In the genomic region with DNA sequence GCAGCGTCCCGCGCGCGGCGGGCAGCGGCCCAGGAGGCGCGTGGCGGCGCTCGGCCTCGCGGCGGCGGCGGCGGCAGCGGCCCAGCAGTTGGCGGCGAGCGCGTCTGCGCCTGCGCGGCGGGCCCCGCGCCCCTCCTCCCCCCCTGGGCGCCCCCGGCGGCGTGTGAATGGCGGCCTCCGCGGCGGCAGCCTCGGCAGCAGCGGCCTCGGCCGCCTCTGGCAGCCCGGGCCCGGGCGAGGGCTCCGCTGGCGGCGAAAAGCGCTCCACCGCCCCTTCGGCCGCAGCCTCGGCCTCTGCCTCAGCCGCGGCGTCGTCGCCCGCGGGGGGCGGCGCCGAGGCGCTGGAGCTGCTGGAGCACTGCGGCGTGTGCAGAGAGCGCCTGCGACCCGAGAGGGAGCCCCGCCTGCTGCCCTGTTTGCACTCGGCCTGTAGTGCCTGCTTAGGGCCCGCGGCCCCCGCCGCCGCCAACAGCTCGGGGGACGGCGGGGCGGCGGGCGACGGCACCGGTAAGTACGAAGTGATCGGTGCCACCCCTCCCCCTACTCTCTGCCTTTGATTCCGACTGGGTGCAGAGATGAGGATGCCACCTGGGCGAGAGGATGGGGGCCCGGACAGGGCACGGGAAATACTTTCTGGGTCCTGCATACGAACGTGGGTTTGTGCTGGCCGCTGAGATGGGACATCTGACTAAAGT, we compare ENCODE assay signal across 8 cellular contexts. TPM values are rescaled to one million over a fixed set of nuclear protein-coding genes. Genes with fewer than 3 reads are reported as not detected.
DNase-seq lines count a peak whose midpoint lies in the region; ATAC-seq and TF ChIP-seq lines count a peak whose summit lies in the region.

No MANE protein-coding gene starts in this region.

- POLR2A ChIA-PET in activated naive CD8-positive, alpha-beta T cell treated with anti-CD3 and anti-CD28 coated beads, Interleukin-2, amount 10 ng/mL, durations not matched to agents 7 days and 5 days (lab: Charles Lee), result interaction anchor here (0.6 to 4.1 kb wide), 15 partner anchors 9 to 181 kb away, joined by 3 to 72 read pairs (median 4); a partner anchor contains a TSS

- peaks cover 4% of the 10 kb centered on the region for H3K27me3 ChIP-seq in DND-41 (ENCODE audit: insufficient read depth, low read length, poor library complexity)
- H3K27me3 ChIP-seq in iPS DF 6.9 (ENCODE audit: control insufficient read depth, insufficient read depth, low read length), result no peaks in the 10 kb centered on the region; the same call in 1 of the 2 replicates

- H3K36me3 ChIP-seq in DND-41 (ENCODE audit: insufficient read depth, low read length) (peaks cover 51% of the 10 kb centered on the region), iPS DF 6.9 (ENCODE audit: control insufficient read depth, insufficient read depth, low read length) (peaks cover 35% of the 10 kb centered on the region)

- peak overlapping the region; percentile 93 to 100 for H3K4me3 ChIP-seq in DND-41 (ENCODE audit: low read depth in 1 of 2, low read length in 2 of 2)
- H3K4me3 ChIP-seq in Jurkat, Clone E6-1 (ENCODE audit: low read length), result peak overlapping the region; percentile 87
- H3K4me3 ChIP-seq in iPS DF 6.9 (ENCODE audit: low read length), result peak overlapping the region; percentile 93

- TF ChIP-seq CTCF in DND-41 (IDR thresholded peaks at IDR 0.05; ENCODE audit: borderline replicate concordance, extremely low read depth, low read length, poor library complexity, severe bottlenecking), result no peak

- peak overlapping the region; percentile 62; the same call in 1 of the 2 replicates for H2AFZ ChIP-seq in DND-41 (ENCODE audit: low read depth, low read length)

- peak overlapping the region; percentile 90 for H3K27ac Mint-ChIP-seq in activated naive CD8-positive, alpha-beta T cell treated with anti-CD3 and anti-CD28 coated beads, Interleukin-2, amount 10 ng/mL, durations not matched to agents 7 days and 5 days

- peaks cover 56% of the 10 kb centered on the region for H3K4me1 ChIP-seq in DND-41 (ENCODE audit: insufficient read depth, low read length)
- H3K4me1 ChIP-seq in iPS DF 6.9 (ENCODE audit: control insufficient read depth, insufficient read depth, low read length), result no peaks in the 10 kb centered on the region

- peaks cover 54% of the 10 kb centered on the region for H3K79me2 ChIP-seq in DND-41 (ENCODE audit: insufficient read depth, low read length)

- H3K9me3 ChIP-seq in DND-41 (ENCODE audit: insufficient read depth, low read length, severe bottlenecking), result no peaks in the 10 kb centered on the region
- no peaks in the 10 kb centered on the region for H3K9me3 ChIP-seq in iPS DF 6.9 (ENCODE audit: control insufficient read depth, insufficient read depth, low read length)

- peaks cover 28% of the 10 kb centered on the region for H3K4me1 Mint-ChIP-seq in activated naive CD8-positive, alpha-beta T cell treated with anti-CD3 and anti-CD28 coated beads, Interleukin-2, amount 10 ng/mL, durations not matched to agents 7 days and 5 days

- peak overlapping the region; percentile 98 for H3K4me3 Mint-ChIP-seq in activated naive CD8-positive, alpha-beta T cell treated with anti-CD3 and anti-CD28 coated beads, Interleukin-2, amount 10 ng/mL, durations not matched to agents 7 days and 5 days

- peak overlapping the region; percentile 84 for H3K4me2 ChIP-seq in DND-41 (ENCODE audit: insufficient read depth, low read length)

- H3K36me3 Mint-ChIP-seq in activated naive CD8-positive, alpha-beta T cell treated with anti-CD3 and anti-CD28 coated beads, Interleukin-2, amount 10 ng/mL, durations not matched to agents 7 days and 5 days, result peaks cover 27% of the 10 kb centered on the region

- peaks cover 52% of the 10 kb centered on the region for H4K20me1 ChIP-seq in DND-41 (ENCODE audit: insufficient read depth, low read length)

- ATAC-seq in DND-41 (ENCODE audit: insufficient read depth, low read depth), result peak; percentile 4; the same call in 2 of the 3 replicates
- ATAC-seq in GM21576 (IDR thresholded peaks at IDR 0.05; ENCODE audit: unreplicated experiment), result peak; percentile 37
- ATAC-seq in activated naive CD8-positive, alpha-beta T cell treated with anti-CD3 and anti-CD28 coated beads, Interleukin-2, amount 10 ng/mL, durations not matched to agents 7 days and 5 days (ENCODE audit: low read depth), result peak; percentile 43

- peak overlapping the region; percentile 98 for H3K9ac ChIP-seq in DND-41 (ENCODE audit: low read depth, low read length)

- peak; percentile 43 for DNase-seq in DND-41
- DNase-seq in Jurkat, Clone E6-1 (ENCODE audit: low read depth, low spot score), result no peak
- DNase-seq in activated naive CD8-positive, alpha-beta T cell treated with anti-CD3 and anti-CD28 coated beads, Interleukin-2, amount 10 ng/mL, durations not matched to agents 7 days and 5 days, result peak; percentile 91
- DNase-seq in iPS DF 6.9 (ENCODE audit: low read depth, low spot score), result no peak
- DNase-seq in stimulated activated CD4-positive, alpha-beta T cell treated with anti-CD3 and anti-CD28 coated beads, Interleukin-1b, Interleukin-23, amount 100 ng/mL, for 1 hour (ENCODE audit: low read depth in 2 of 2), result peak; percentile 54
- DNase-seq in NCI-H1048 (lab: John Stamatoyannopoulos, UW), result no peak
- DNase-seq in middle frontal gyrus (ENCODE audit: extremely low spot score, low spot score), result no peak

- peaks cover 14% of the 10 kb centered on the region for H3K27me3 Mint-ChIP-seq in activated naive CD8-positive, alpha-beta T cell treated with anti-CD3 and anti-CD28 coated beads, Interleukin-2, amount 10 ng/mL, durations not matched to agents 7 days and 5 days

- WGBS in iPS DF 6.9 (ENCODE audit: insufficient coverage, insufficient read length), result no CpG with 5 or more reads among the region's 92 CpGs

- H3K9me3 Mint-ChIP-seq in activated naive CD8-positive, alpha-beta T cell treated with anti-CD3 and anti-CD28 coated beads, Interleukin-2, amount 10 ng/mL, durations not matched to agents 7 days and 5 days, result no peaks in the 10 kb centered on the region

- H3K27ac ChIP-seq in DND-41 (ENCODE audit: low read length) (peak overlapping the region; percentile 93), iPS DF 6.9 (ENCODE audit: low read length) (no peak overlapping the region)

RNA-seq across cellular contexts. Expression of a gene that starts 0.9 kb away (rescaled TPM):
- 1,014 TPM for polyA plus RNA-seq in Jurkat, Clone E6-1 (2012; ENCODE audit: insufficient read depth, insufficient read length)
- total RNA-seq in activated naive CD8-positive, alpha-beta T cell treated with anti-CD3 and anti-CD28 coated beads, Interleukin-2, amount 10 ng/mL, durations not matched to agents 7 days and 5 days, result 100 to 1,000 TPM; 409 to 412 TPM

RNA-seq across cellular contexts. Expression of a gene that starts 10.2 kb away (rescaled TPM):
- 188 TPM for polyA plus RNA-seq in Jurkat, Clone E6-1 (2012; ENCODE audit: insufficient read depth, insufficient read length)
- 100 to 1,000 TPM in 1 of 2 experiments, 10 to 100 TPM in 1; 99.0 to 111 TPM for total RNA-seq in activated naive CD8-positive, alpha-beta T cell treated with anti-CD3 and anti-CD28 coated beads, Interleukin-2, amount 10 ng/mL, durations not matched to agents 7 days and 5 days

RNA-seq across cellular contexts. Expression of a gene that starts 13.7 kb away (rescaled TPM):
- 165 TPM for polyA plus RNA-seq in Jurkat, Clone E6-1 (2012; ENCODE audit: insufficient read depth, insufficient read length)
- 10 to 100 TPM; 79.5 to 81.2 TPM for total RNA-seq in activated naive CD8-positive, alpha-beta T cell treated with anti-CD3 and anti-CD28 coated beads, Interleukin-2, amount 10 ng/mL, durations not matched to agents 7 days and 5 days

RNA-seq across cellular contexts. Expression of a gene that starts 25.1 kb away (rescaled TPM):
- 16.5 TPM for polyA plus RNA-seq in Jurkat, Clone E6-1 (2012; ENCODE audit: insufficient read depth, insufficient read length)
- 10 to 100 TPM; 18.9 to 19.5 TPM for total RNA-seq in activated naive CD8-positive, alpha-beta T cell treated with anti-CD3 and anti-CD28 coated beads, Interleukin-2, amount 10 ng/mL, durations not matched to agents 7 days and 5 days

RNA-seq across cellular contexts. Expression of a gene that starts 28.4 kb away (rescaled TPM):
- 13.9 TPM for polyA plus RNA-seq in Jurkat, Clone E6-1 (2012; ENCODE audit: insufficient read depth, insufficient read length)
- total RNA-seq in activated naive CD8-positive, alpha-beta T cell treated with anti-CD3 and anti-CD28 coated beads, Interleukin-2, amount 10 ng/mL, durations not matched to agents 7 days and 5 days, result 10 to 100 TPM; 31.3 to 31.7 TPM

Comparison
In these comparisons a context has a peak if more than half of its experiments do, and no peak if none do; other contexts are left out.
1. DNase-seq: peak in DND-41 (single experiment), activated naive CD8-positive, alpha-beta T cell treated with anti-CD3 and anti-CD28 coated beads, Interleukin-2, amount 10 ng/mL, durations not matched to agents 7 days and 5 days (single experiment) and stimulated activated CD4-positive, alpha-beta T cell treated with anti-CD3 and anti-CD28 coated beads, Interleukin-1b, Interleukin-23, amount 100 ng/mL, for 1 hour (2 of 2); none in Jurkat, Clone E6-1 (single experiment), iPS DF 6.9 (single experiment), NCI-H1048 (single experiment) and middle frontal gyrus (single experiment).
2. Peak in every context shown above with its lines, with median percentiles within 50 percentile points of each other: ATAC-seq and H3K4me3 ChIP-seq.